In genomic region chr10:59907918-59908807, GRCh38 we compare ENCODE assay signal across 8 cellular contexts. TPM values are rescaled to one million over a fixed set of nuclear protein-coding genes. Genes with fewer than 3 reads are reported as not detected.
DNase-seq lines count a peak whose midpoint lies in the region; ATAC-seq and TF ChIP-seq lines count a peak whose summit lies in the region.

No MANE protein-coding gene starts in this region.

- TF ChIP-seq CTCF in CD14-positive monocyte (IDR thresholded peaks at IDR 0.05) (no peak), VCaP (conservative IDR thresholded peaks at IDR 0.05) (no peak), dorsolateral prefrontal cortex (IDR thresholded peaks at IDR 0.05 in 54 of 56, conservative IDR thresholded peaks at IDR 0.05 in 2 of 56; ENCODE audit: low read depth in 1 of 56, partially characterized antibody in 56 of 56) (peak in 5 of 56 donors; percentile 6 to 18 (median 9)), lower leg skin (IDR thresholded peaks at IDR 0.05) (no peak)

- H3K27ac Mint-ChIP-seq in CD14-positive monocyte, result peak overlapping the region; percentile 26 to 91 (median 56)

- H3K4me1 Mint-ChIP-seq in CD14-positive monocyte, result peaks cover 46% of the 10 kb centered on the region

- 1% methylated on average over 9 of the region's 9 CpGs for WGBS in lower leg skin, 2 donors

- H3K27me3 ChIP-seq in dorsolateral prefrontal cortex, result no peaks in the 10 kb centered on the region

- peak; percentile 13 for ATAC-seq in GM19328 (IDR thresholded peaks at IDR 0.05; ENCODE audit: unreplicated experiment)
- no peak for ATAC-seq in HG02763 (IDR thresholded peaks at IDR 0.05; ENCODE audit: unreplicated experiment)

- no peak for DNase-seq in CD14-positive monocyte (ENCODE audit: low spot score)
- peak; percentile 90 for DNase-seq in Jurkat, Clone E6-1 (ENCODE audit: low read depth, low spot score)
- peak in 5 of 10 donors; percentile 26 to 71 (median 51) for DNase-seq in dorsolateral prefrontal cortex
- DNase-seq in lower leg skin (ENCODE audit: low spot score in 2 of 2), result peak; percentile 75 to 89
- DNase-seq in stimulated activated CD8-positive, alpha-beta memory T cell treated with anti-CD3 and anti-CD28 coated beads, Interleukin-15, amount 100 ng/mL, for 1 hour (ENCODE audit: low read depth), result peak; percentile 16

- peaks cover 0 to 4% (median 2%) of the 10 kb centered on the region in 3 donors for H3K27me3 Mint-ChIP-seq in CD14-positive monocyte (ENCODE audit: low read depth in 3 of 3)

- H3K9me3 Mint-ChIP-seq in CD14-positive monocyte, result peaks cover 0 to 5% (median 2%) of the 10 kb centered on the region in 7 donors

- H3K27ac ChIP-seq in VCaP, result peak overlapping the region; percentile 97
- H3K27ac ChIP-seq in dorsolateral prefrontal cortex, result peak overlapping the region; percentile 11 to 99 (median 94)

- H3K4me3 ChIP-seq in Jurkat, Clone E6-1 (ENCODE audit: low read length), result peak overlapping the region; percentile 93
- H3K4me3 ChIP-seq in dorsolateral prefrontal cortex (peak overlapping the region; percentile 34 to 99 (median 92)), lower leg skin (ENCODE audit: low read depth, poor library complexity, severe bottlenecking) (peak overlapping the region; percentile 7)

- H3K4me3 Mint-ChIP-seq in CD14-positive monocyte, result peak overlapping the region; percentile 72 to 86

- peak in 1 of 2 donors; percentile 23 for TF ChIP-seq POLR2A in lower leg skin (IDR thresholded peaks at IDR 0.05)

- no peaks in the 10 kb centered on the region for H3K36me3 Mint-ChIP-seq in CD14-positive monocyte

- intact Hi-C loops in CD14-positive monocyte (cut with micrococcal nuclease) (loop anchor here (10.0 kb wide), 3 partner anchors 73 to 1643 kb away; partner anchors contain the start of genes CISD1 (in 1 of the 2) and IPMK (in 1 of the 2)), dorsolateral prefrontal cortex (cut with DNase I) (loop anchor here (5.0 to 10.0 kb wide), 4 partner anchors 76 to 281 kb away; no protein-coding TSS in a partner anchor), lower leg skin (cut with DNase I; ENCODE audit: low total_unique reads) (no loop called here)

RNA-seq across cellular contexts. Expression of gene CCDC6, which starts 1.8 kb away (rescaled TPM):
- 1 to 10 TPM; 4.2 to 6.2 TPM for polyA plus RNA-seq in CD14-positive monocyte
- polyA plus RNA-seq in Jurkat, Clone E6-1 (2012; ENCODE audit: insufficient read depth, insufficient read length), result 13.8 TPM
- total RNA-seq in dorsolateral prefrontal cortex (10 to 100 TPM; 30.9 to 97.2 (median 68.8) TPM), lower leg skin (100 to 1,000 TPM in 1 of 4 donors, 10 to 100 TPM in 3; 65.5 to 104 (median 76.2) TPM)

Comparison
In these comparisons a context has a peak if more than half of its experiments do, and no peak if none do; other contexts are left out.
1. H3K4me3 ChIP-seq: peak in every context shown above with its lines; median percentile 93 in Jurkat, Clone E6-1; 92 in dorsolateral prefrontal cortex; 7 in lower leg skin.